8 cellular contexts compared by ENCODE assay signal in genomic region chr17:48025904-48026502, GRCh38. TPM values are rescaled to one million over a fixed set of nuclear protein-coding genes. Genes with fewer than 3 reads are reported as not detected.
DNase-seq lines count a peak whose midpoint lies in the region; ATAC-seq and TF ChIP-seq lines count a peak whose summit lies in the region.

No MANE protein-coding gene starts in this region.

- no peak overlapping the region for H3K18ac ChIP-seq in mesenchymal stem cell (ENCODE audit: low read depth in 1 of 2, low read length in 2 of 2)

- H3K79me1 ChIP-seq in mesenchymal stem cell (replicated peaks; ENCODE audit: low read length, poor library complexity, severe bottlenecking) = no peaks in the 10 kb centered on the region

- no peaks in the 10 kb centered on the region for H3K9me3 Mint-ChIP-seq in activated naive CD8-positive, alpha-beta T cell treated with anti-CD3 and anti-CD28 coated beads, Interleukin-2, amount 10 ng/mL, durations not matched to agents 7 days and 5 days

- H2BK15ac ChIP-seq in mesenchymal stem cell (ENCODE audit: low read depth, poor library complexity, severe bottlenecking) = no peak overlapping the region

- H3K4me1 Mint-ChIP-seq in activated naive CD8-positive, alpha-beta T cell treated with anti-CD3 and anti-CD28 coated beads, Interleukin-2, amount 10 ng/mL, durations not matched to agents 7 days and 5 days = peaks cover 24% of the 10 kb centered on the region

- H3K27me3 Mint-ChIP-seq in activated naive CD8-positive, alpha-beta T cell treated with anti-CD3 and anti-CD28 coated beads, Interleukin-2, amount 10 ng/mL, durations not matched to agents 7 days and 5 days = peaks cover 25% of the 10 kb centered on the region

- intact Hi-C loops in left ventricle myocardium inferior (cut with micrococcal nuclease) = loop anchor here (2.0 kb wide), 2 partner anchors 49 to 105 kb away; no protein-coding TSS in a partner anchor
- intact Hi-C loops in left cardiac atrium (cut with DNase I) = loop anchor here (1.0 to 10.0 kb wide), 6 partner anchors 48 to 591 kb away; partner anchors contain the start of genes HOXB8 (in 2 of the 2) and HOXB7 (in 1 of the 2)
- intact Hi-C loops in upper lobe of right lung (cut with DNase I) = loop anchor here (5.0 kb wide), 1 partner anchor 46 kb away; no protein-coding TSS in a partner anchor

- WGBS in mesenchymal stem cell = 60% methylated on average over 7 of the region's 8 CpGs

- H3K27me3 ChIP-seq in left ventricle myocardium inferior (ENCODE audit: low read depth) = peaks cover 27% of the 10 kb centered on the region
- H3K27me3 ChIP-seq in mesenchymal stem cell (ENCODE audit: control insufficient read depth in 1 of 2, insufficient read depth in 1 of 2, low read length in 2 of 2) = no peaks in the 10 kb centered on the region
- no peaks in the 10 kb centered on the region for H3K27me3 ChIP-seq in upper lobe of right lung

- H3K4me3 Mint-ChIP-seq in activated naive CD8-positive, alpha-beta T cell treated with anti-CD3 and anti-CD28 coated beads, Interleukin-2, amount 10 ng/mL, durations not matched to agents 7 days and 5 days = peak overlapping the region; percentile 85

- no peak overlapping the region for H4K91ac ChIP-seq in mesenchymal stem cell (ENCODE audit: low read length)

- peak overlapping the region; percentile 85 for H3K9ac ChIP-seq in mesenchymal stem cell (ENCODE audit: low read length)

- H2AFZ ChIP-seq in mesenchymal stem cell (ENCODE audit: low read depth, low read length) = no peak overlapping the region

- H3K27ac Mint-ChIP-seq in activated naive CD8-positive, alpha-beta T cell treated with anti-CD3 and anti-CD28 coated beads, Interleukin-2, amount 10 ng/mL, durations not matched to agents 7 days and 5 days = no peak overlapping the region

- H3K9me3 ChIP-seq in left ventricle myocardium inferior (replicated peaks) (no peaks in the 10 kb centered on the region), mesenchymal stem cell (ENCODE audit: control insufficient read depth, low read length) (no peaks in the 10 kb centered on the region), upper lobe of right lung (no peaks in the 10 kb centered on the region)

- H3K4me2 ChIP-seq in mesenchymal stem cell (ENCODE audit: low read length, poor library complexity, severe bottlenecking) = peak overlapping the region; percentile 74

- H3K27ac ChIP-seq in left ventricle myocardium inferior (replicated peaks) (peak overlapping the region; percentile 90), mesenchymal stem cell (ENCODE audit: low read length, poor library complexity, severe bottlenecking) (peak overlapping the region; percentile 16), upper lobe of right lung (peak overlapping the region; percentile 72)

- H3K4me1 ChIP-seq in left ventricle myocardium inferior (peaks cover 59% of the 10 kb centered on the region), mesenchymal stem cell (ENCODE audit: control insufficient read depth, insufficient read depth, low read depth, low read length) (peaks cover 26% of the 10 kb centered on the region), upper lobe of right lung (peaks cover 36% of the 10 kb centered on the region)

- H3K23ac ChIP-seq in mesenchymal stem cell (ENCODE audit: low read length in 2 of 2) = no peak overlapping the region

- peak overlapping the region; percentile 53 for H2AK5ac ChIP-seq in mesenchymal stem cell (ENCODE audit: low read length, severe bottlenecking)

- no peak for TF ChIP-seq CTCF in left ventricle myocardium inferior (IDR thresholded peaks at IDR 0.05; ENCODE audit: borderline replicate concordance)
- no peak for TF ChIP-seq CTCF in upper lobe of right lung (IDR thresholded peaks at IDR 0.05)

- H4K8ac ChIP-seq in mesenchymal stem cell (ENCODE audit: low read length) = peak overlapping the region; percentile 19

- no peaks in the 10 kb centered on the region for H3K36me3 ChIP-seq in left ventricle myocardium inferior
- H3K36me3 ChIP-seq in mesenchymal stem cell (ENCODE audit: control insufficient read depth in 1 of 2, insufficient read depth in 2 of 2, low read depth in 1 of 2, low read length in 2 of 2) = peaks cover 0 to 4% of the 10 kb centered on the region in 2 experiments
- H3K36me3 ChIP-seq in upper lobe of right lung = no peaks in the 10 kb centered on the region

- H3K4me3 ChIP-seq in left ventricle myocardium inferior (peak overlapping the region; percentile 67), mesenchymal stem cell (ENCODE audit: insufficient read depth in 1 of 2, low read depth in 1 of 2, low read length in 2 of 2) (peak overlapping the region in 1 of 2 experiments; percentile 83), upper lobe of right lung (peak overlapping the region; percentile 54)

- no peak overlapping the region for H2BK5ac ChIP-seq in mesenchymal stem cell (ENCODE audit: low read depth, low read length, poor library complexity, severe bottlenecking)

- H2BK12ac ChIP-seq in mesenchymal stem cell (ENCODE audit: low read length in 2 of 2) = peak overlapping the region in 1 of 2 experiments; percentile 80

- no peak overlapping the region for H3K4ac ChIP-seq in mesenchymal stem cell (ENCODE audit: low read depth in 1 of 2, low read length in 2 of 2)

- no peak for DNase-seq in left ventricle myocardium inferior
- DNase-seq in left cardiac atrium = no peak
- DNase-seq in activated naive CD8-positive, alpha-beta T cell treated with anti-CD3 and anti-CD28 coated beads, Interleukin-2, amount 10 ng/mL, durations not matched to agents 7 days and 5 days = no peak
- no peak for DNase-seq in mesenchymal stem cell
- DNase-seq in upper lobe of right lung = no peak
- no peak for DNase-seq in amniotic stem cell (lab: John Stamatoyannopoulos, UW)
- DNase-seq in NCI-H1930 (lab: John Stamatoyannopoulos, UW) = no peak

- H3K14ac ChIP-seq in mesenchymal stem cell (ENCODE audit: low read length in 2 of 2) = no peak overlapping the region

- ATAC-seq in left cardiac atrium (no peak), upper lobe of right lung (no peak), GM21576 (IDR thresholded peaks at IDR 0.05; ENCODE audit: unreplicated experiment) (no peak)
- ATAC-seq in activated naive CD8-positive, alpha-beta T cell treated with anti-CD3 and anti-CD28 coated beads, Interleukin-2, amount 10 ng/mL, durations not matched to agents 7 days and 5 days (ENCODE audit: low read depth) = no peak

- no peak overlapping the region for H2BK120ac ChIP-seq in mesenchymal stem cell (ENCODE audit: low read depth, low read length)

- H3K36me3 Mint-ChIP-seq in activated naive CD8-positive, alpha-beta T cell treated with anti-CD3 and anti-CD28 coated beads, Interleukin-2, amount 10 ng/mL, durations not matched to agents 7 days and 5 days = no peaks in the 10 kb centered on the region

- POLR2A ChIA-PET in activated naive CD8-positive, alpha-beta T cell treated with anti-CD3 and anti-CD28 coated beads, Interleukin-2, amount 10 ng/mL, durations not matched to agents 7 days and 5 days (lab: Charles Lee) = interaction anchor here (0.8 to 3.1 kb wide), 3 partner anchors 22 to 48 kb away, joined by 4 to 15 read pairs (median 6); partner anchors contain the start of gene NFE2L1

RNA-seq across cellular contexts. Expression of gene COPZ2, which starts 11.6 kb away (rescaled TPM):
- total RNA-seq in left ventricle myocardium inferior (50.6 TPM), left cardiac atrium (10 to 100 TPM; 50.5 to 54.0 TPM), upper lobe of right lung (24.5 TPM)
- total RNA-seq in activated naive CD8-positive, alpha-beta T cell treated with anti-CD3 and anti-CD28 coated beads, Interleukin-2, amount 10 ng/mL, durations not matched to agents 7 days and 5 days = 1 to 10 TPM; 6.1 to 8.8 TPM
- 148 TPM for polyA plus RNA-seq in mesenchymal stem cell (2013, experiment 1 of 2)
- 153 TPM for polyA plus RNA-seq in mesenchymal stem cell (2013, experiment 2 of 2)

RNA-seq across cellular contexts. Expression of gene NFE2L1, which starts 22.2 kb away (rescaled TPM):
- total RNA-seq in left ventricle myocardium inferior (895 TPM), left cardiac atrium (100 to 1,000 TPM; 527 to 675 TPM), upper lobe of right lung (201 TPM)
- total RNA-seq in activated naive CD8-positive, alpha-beta T cell treated with anti-CD3 and anti-CD28 coated beads, Interleukin-2, amount 10 ng/mL, durations not matched to agents 7 days and 5 days = 10 to 100 TPM; 62.2 to 63.1 TPM
- polyA plus RNA-seq in mesenchymal stem cell (2013, experiment 1 of 2) = 172 TPM
- 169 TPM for polyA plus RNA-seq in mesenchymal stem cell (2013, experiment 2 of 2)

RNA-seq across cellular contexts. Expression of gene CDK5RAP3, which starts 55.1 kb away (rescaled TPM):
- total RNA-seq in left ventricle myocardium inferior (50.1 TPM), left cardiac atrium (10 to 100 TPM; 62.6 to 66.3 TPM), upper lobe of right lung (140 TPM)
- total RNA-seq in activated naive CD8-positive, alpha-beta T cell treated with anti-CD3 and anti-CD28 coated beads, Interleukin-2, amount 10 ng/mL, durations not matched to agents 7 days and 5 days = 100 to 1,000 TPM; 286 to 287 TPM
- polyA plus RNA-seq in mesenchymal stem cell (2013, experiment 1 of 2) = 75.6 TPM
- 69.9 TPM for polyA plus RNA-seq in mesenchymal stem cell (2013, experiment 2 of 2)

Comparison
In these comparisons a context has a peak if more than half of its experiments do, and no peak if none do; other contexts are left out.
1. H3K27ac ChIP-seq: peak in every context shown above with its lines; median percentile 90 in left ventricle myocardium inferior; 72 in upper lobe of right lung; 16 in mesenchymal stem cell.